ENCODE assay signal across 10 cellular contexts in genomic region chr1:103527331-103527730, GRCh38. TPM values are rescaled to one million over a fixed set of nuclear protein-coding genes. Genes with fewer than 3 reads are reported as not detected.
DNase-seq lines count a peak whose midpoint lies in the region; ATAC-seq and TF ChIP-seq lines count a peak whose summit lies in the region.
"Had no signal": no experiment of that assay in that cellular context is flagged by ENCODE, and none has a peak within 500 bp of the region (broad histone marks: within the 10 kb centered on the region; RNA-seq: fewer than 3 reads in every experiment).

No MANE protein-coding gene starts in this region.

- no peak for DNase-seq in CD8-positive, alpha-beta T cell
- DNase-seq in breast epithelium (ENCODE audit: low spot score in 2 of 2) = no peak
- DNase-seq in natural killer cell treated with Interleukin-12 subunit alpha and Interleukin-12 subunit beta and Interleukin-15 and Interleukin-18, amount 100 ng/mL, for 72 hours (ENCODE audit: low spot score) = no peak
- no peak for DNase-seq in prostate gland (ENCODE audit: low spot score)
- no peak for DNase-seq in retina
- DNase-seq: NCI-H524 treated with DMSO at 0.1 percent for 48 hours; stimulated activated CD4-positive, alpha-beta T cell treated with anti-CD3 and anti-CD28 coated beads, Interleukin-4, amount 100 ng/mL, for 24 hours had no signal

- CTCF ChIA-PET in CD8-positive, alpha-beta T cell (lab: Charles Lee) = no interaction called here

- H3K27me3 Mint-ChIP-seq in CD8-positive, alpha-beta T cell (ENCODE audit: low read depth) = no peaks in the 10 kb centered on the region
- peaks cover 5 to 9% of the 10 kb centered on the region in 2 donors for H3K27me3 Mint-ChIP-seq in natural killer cell treated with Interleukin-12 subunit alpha and Interleukin-12 subunit beta and Interleukin-15 and Interleukin-18, amount 100 ng/mL, for 72 hours

- TF ChIP-seq POLR2A in breast epithelium (IDR thresholded peaks at IDR 0.05) (no peak), prostate gland (IDR thresholded peaks at IDR 0.05) (no peak)

- peaks cover 65% of the 10 kb centered on the region for H3K4me1 Mint-ChIP-seq in CD8-positive, alpha-beta T cell (ENCODE audit: low read depth)
- peaks cover 51 to 64% of the 10 kb centered on the region in 2 donors for H3K4me1 Mint-ChIP-seq in natural killer cell treated with Interleukin-12 subunit alpha and Interleukin-12 subunit beta and Interleukin-15 and Interleukin-18, amount 100 ng/mL, for 72 hours (ENCODE audit: low read depth in 2 of 2)

- peaks cover 34% of the 10 kb centered on the region for H3K4me1 ChIP-seq in CD8-positive, alpha-beta T cell (ENCODE audit: insufficient read depth, low read length)
- H3K4me1 ChIP-seq in breast epithelium = peaks cover 0 to 12% of the 10 kb centered on the region in 2 donors
- H3K4me1 ChIP-seq in prostate gland (replicated peaks) = peaks cover 3% of the 10 kb centered on the region

- WGBS in prostate gland = 67% methylated on average over 2 of the region's 2 CpGs

- H3K27me3 ChIP-seq in CD8-positive, alpha-beta T cell (ENCODE audit: insufficient read depth, low read length) = no peaks in the 10 kb centered on the region
- H3K27me3 ChIP-seq in breast epithelium = no peaks in the 10 kb centered on the region
- no peaks in the 10 kb centered on the region for H3K27me3 ChIP-seq in prostate gland (replicated peaks; ENCODE audit: insufficient read depth)

- H3K9me3 Mint-ChIP-seq in CD8-positive, alpha-beta T cell = no peaks in the 10 kb centered on the region
- H3K9me3 Mint-ChIP-seq in natural killer cell treated with Interleukin-12 subunit alpha and Interleukin-12 subunit beta and Interleukin-15 and Interleukin-18, amount 100 ng/mL, for 72 hours = no peaks in the 10 kb centered on the region

- H3K27ac Mint-ChIP-seq in CD8-positive, alpha-beta T cell = no peak overlapping the region
- H3K27ac Mint-ChIP-seq in natural killer cell treated with Interleukin-12 subunit alpha and Interleukin-12 subunit beta and Interleukin-15 and Interleukin-18, amount 100 ng/mL, for 72 hours = peak overlapping the region; percentile 65 to 98

- no peaks in the 10 kb centered on the region for H3K36me3 ChIP-seq in CD8-positive, alpha-beta T cell (ENCODE audit: insufficient read depth, low read length)
- H3K36me3 ChIP-seq in breast epithelium (no peaks in the 10 kb centered on the region), prostate gland (no peaks in the 10 kb centered on the region)

- TF ChIP-seq CTCF in CD8-positive, alpha-beta T cell (IDR thresholded peaks at IDR 0.05) = no peak
- TF ChIP-seq CTCF in breast epithelium (IDR thresholded peaks at IDR 0.05) = no peak
- no peak for TF ChIP-seq CTCF in prostate gland (IDR thresholded peaks at IDR 0.05)

- no peak overlapping the region for H3K27ac ChIP-seq in CD8-positive, alpha-beta T cell (ENCODE audit: low read depth, low read length)
- H3K27ac ChIP-seq in breast epithelium (no peak overlapping the region), prostate gland (no peak overlapping the region)

- peak overlapping the region; percentile 63 for H3K4me3 Mint-ChIP-seq in CD8-positive, alpha-beta T cell
- H3K4me3 Mint-ChIP-seq in natural killer cell treated with Interleukin-12 subunit alpha and Interleukin-12 subunit beta and Interleukin-15 and Interleukin-18, amount 100 ng/mL, for 72 hours = peak overlapping the region; percentile 99

- ATAC-seq in CD8-positive, alpha-beta T cell = no peak
- ATAC-seq in HG03469 (IDR thresholded peaks at IDR 0.05; ENCODE audit: unreplicated experiment) = peak; percentile 22
- ATAC-seq in natural killer cell treated with Interleukin-12 subunit alpha and Interleukin-12 subunit beta and Interleukin-15 and Interleukin-18, amount 100 ng/mL, for 72 hours = no peak
- ATAC-seq in HG03097 (IDR thresholded peaks at IDR 0.05; ENCODE audit: low FRiP score, unreplicated experiment) = no peak
- ATAC-seq in HG02678 (IDR thresholded peaks at IDR 0.05; ENCODE audit: unreplicated experiment) = no peak

- intact Hi-C loops in CD8-positive, alpha-beta T cell (cut with DNase I, micrococcal nuclease) = no loop called here
- intact Hi-C loops in breast epithelium (cut with DNase I; ENCODE audit: low total_unique reads) (no loop called here), prostate gland (cut with DNase I) (no loop called here)

- H3K36me3 Mint-ChIP-seq in CD8-positive, alpha-beta T cell = peaks cover 51% of the 10 kb centered on the region
- H3K36me3 Mint-ChIP-seq in natural killer cell treated with Interleukin-12 subunit alpha and Interleukin-12 subunit beta and Interleukin-15 and Interleukin-18, amount 100 ng/mL, for 72 hours = peaks cover 26% of the 10 kb centered on the region

- no peak overlapping the region for H3K4me3 ChIP-seq in CD8-positive, alpha-beta T cell (ENCODE audit: low read depth, low read length)
- H3K4me3 ChIP-seq in breast epithelium (peak overlapping the region; percentile 70 to 94 (median 91)), prostate gland (peak overlapping the region in 1 of 2 donors; percentile 84)

- POLR2A ChIA-PET in CD8-positive, alpha-beta T cell (lab: Charles Lee) = no interaction called here

- H3K9me3 ChIP-seq in CD8-positive, alpha-beta T cell (ENCODE audit: low read length) = no peaks in the 10 kb centered on the region
- no peaks in the 10 kb centered on the region for H3K9me3 ChIP-seq in breast epithelium
- no peaks in the 10 kb centered on the region for H3K9me3 ChIP-seq in prostate gland

RNA-seq across cellular contexts. Expression of gene RNPC3, which starts 1.8 kb away (rescaled TPM):
- 10 to 100 TPM; 46.1 to 49.5 TPM for total RNA-seq in CD8-positive, alpha-beta T cell
- total RNA-seq in breast epithelium (10 to 100 TPM; 41.0 to 67.8 (median 58.7) TPM), prostate gland (10 to 100 TPM; 14.4 to 27.1 TPM)
- 10 to 100 TPM; 15.7 to 16.8 TPM for total RNA-seq in natural killer cell treated with Interleukin-12 subunit alpha and Interleukin-12 subunit beta and Interleukin-15 and Interleukin-18, amount 100 ng/mL, for 72 hours

RNA-seq across cellular contexts. Expression of gene AMY2B, which starts 44.1 kb away (rescaled TPM):
- 10 to 100 TPM; 27.0 to 30.9 TPM for total RNA-seq in CD8-positive, alpha-beta T cell
- total RNA-seq in breast epithelium (10 to 100 TPM; 47.2 to 79.0 (median 54.1) TPM), prostate gland (10 to 100 TPM; 14.8 to 18.1 TPM)
- 1 to 10 TPM; 2.8 to 4.2 TPM for total RNA-seq in natural killer cell treated with Interleukin-12 subunit alpha and Interleukin-12 subunit beta and Interleukin-15 and Interleukin-18, amount 100 ng/mL, for 72 hours
